Comparison of ENCODE assay signal across 10 cellular contexts in the genomic region with DNA sequence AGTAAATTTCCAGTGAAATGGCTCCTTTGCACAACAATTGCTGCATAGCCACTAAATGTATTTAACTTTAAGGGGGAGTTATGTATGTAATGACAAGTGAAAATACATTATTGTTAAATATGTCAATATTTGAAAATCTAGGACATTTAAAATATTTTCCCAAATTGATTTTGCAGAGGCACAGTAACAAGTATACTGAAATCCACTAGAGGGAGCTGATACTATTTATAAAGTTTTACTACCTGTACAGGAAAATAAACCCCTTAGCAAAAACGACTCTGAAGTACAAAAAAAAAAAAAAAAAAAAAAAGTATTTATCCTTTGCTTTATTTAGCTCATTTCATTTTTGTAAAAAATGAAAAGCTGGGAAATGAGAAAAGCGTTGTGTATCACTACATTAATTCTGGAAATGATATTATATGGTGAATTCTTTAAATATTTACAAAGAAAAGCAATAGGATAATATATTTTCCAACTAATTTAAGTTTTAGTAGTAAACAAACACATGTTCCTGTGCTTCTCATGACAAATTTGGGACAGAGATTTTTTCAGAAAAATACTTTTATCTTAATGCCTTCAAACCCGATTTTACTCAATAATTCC.
DNase-seq lines count a peak whose midpoint lies in the region; ATAC-seq and TF ChIP-seq lines count a peak whose summit lies in the region.
"Had no signal": no experiment of that assay in that cellular context is flagged by ENCODE, and none has a peak within 500 bp of the region (broad histone marks: within the 10 kb centered on the region; RNA-seq: fewer than 3 reads in every experiment).

No MANE protein-coding gene starts in this region.

- H3K27ac Mint-ChIP-seq in activated CD4-positive, alpha-beta memory T cell treated with anti-CD3 and anti-CD28 coated beads for 36 hours = no peak overlapping the region

- peaks cover 15% of the 10 kb centered on the region for H3K36me3 ChIP-seq in OCI-LY1 (ENCODE audit: insufficient read depth, low read length)

- H4K20me1 ChIP-seq in OCI-LY1 (ENCODE audit: insufficient read depth, low read length) = no peaks in the 10 kb centered on the region

- no peak overlapping the region for H2AFZ ChIP-seq in OCI-LY1 (ENCODE audit: low read length)
- H2AFZ ChIP-seq: parathyroid adenoma had no signal

- H3K9me2 ChIP-seq in OCI-LY1 (ENCODE audit: low read depth, low read length) = no peaks in the 10 kb centered on the region

- DNase-seq in AG09319 (ENCODE audit: extremely low read depth, low read depth) = no peak
- peak; percentile 1 for DNase-seq in globus pallidus (ENCODE audit: low spot score)
- no peak for DNase-seq in NCI-H2029 (lab: John Stamatoyannopoulos, UW)
- DNase-seq in effector CD4-positive, alpha-beta T cell = no peak
- DNase-seq in activated CD4-positive, alpha-beta memory T cell treated with anti-CD3 and anti-CD28 coated beads for 36 hours = no peak
- DNase-seq in stimulated activated naive CD4-positive, alpha-beta T cell treated with Interleukin-2 at 50 U/mL for 16 hours (lab: John Stamatoyannopoulos, UW) = no peak
- DNase-seq: NCI-H2029 treated with DMSO at 0.1 percent for 48 hours had no signal

- no peaks in the 10 kb centered on the region for H3K79me2 ChIP-seq in OCI-LY1 (ENCODE audit: insufficient read depth, low read length)
- H3K79me2 ChIP-seq: parathyroid adenoma had no signal

- no peaks in the 10 kb centered on the region for H3F3A ChIP-seq in OCI-LY1 (ENCODE audit: insufficient read depth, low read length)

- no peaks in the 10 kb centered on the region for H3K4me1 Mint-ChIP-seq in activated CD4-positive, alpha-beta memory T cell treated with anti-CD3 and anti-CD28 coated beads for 36 hours (ENCODE audit: low read depth)

- CTCF ChIA-PET in activated CD4-positive, alpha-beta memory T cell treated with anti-CD3 and anti-CD28 coated beads for 36 hours (lab: Charles Lee) = interaction anchor here (0.8 kb wide), 1 partner anchor 600 kb away, joined by 5 read pairs; no protein-coding TSS in a partner anchor

- no peaks in the 10 kb centered on the region for H3K27me3 ChIP-seq in OCI-LY1 (ENCODE audit: insufficient read depth, low read length)

- intact Hi-C loops in activated CD4-positive, alpha-beta memory T cell treated with anti-CD3 and anti-CD28 coated beads for 36 hours (cut with micrococcal nuclease) = loop anchor here (2.0 kb wide), 1 partner anchor 75 kb away; no protein-coding TSS in a partner anchor

- no peaks in the 10 kb centered on the region for H3K9me3 Mint-ChIP-seq in activated CD4-positive, alpha-beta memory T cell treated with anti-CD3 and anti-CD28 coated beads for 36 hours

- ATAC-seq in GM18870 (IDR thresholded peaks at IDR 0.05; ENCODE audit: unreplicated experiment) = peak; percentile 66

- H3K9ac ChIP-seq in OCI-LY1 (ENCODE audit: low read length) = no peak overlapping the region
- H3K9ac ChIP-seq: parathyroid adenoma had no signal

- H3K9me3 ChIP-seq in OCI-LY1 (ENCODE audit: low read length) = no peaks in the 10 kb centered on the region

- POLR2A ChIA-PET in activated CD4-positive, alpha-beta memory T cell treated with anti-CD3 and anti-CD28 coated beads for 36 hours (lab: Charles Lee) = no interaction called here

- no peak overlapping the region for H3K4me2 ChIP-seq in OCI-LY1 (ENCODE audit: low read length)

- TF ChIP-seq CTCF in AG09319 (IDR thresholded peaks at IDR 0.05; ENCODE audit: low read depth, low read length) (peak; percentile 7), OCI-LY1 (IDR thresholded peaks at IDR 0.05; ENCODE audit: low read length) (peak; percentile 19; the same call in 1 of the 2 replicates)

- no peak overlapping the region for H3K4me3 Mint-ChIP-seq in activated CD4-positive, alpha-beta memory T cell treated with anti-CD3 and anti-CD28 coated beads for 36 hours

- H3K36me3 Mint-ChIP-seq in activated CD4-positive, alpha-beta memory T cell treated with anti-CD3 and anti-CD28 coated beads for 36 hours = no peaks in the 10 kb centered on the region

- H3K4me3 ChIP-seq in OCI-LY1 (ENCODE audit: low read depth, low read length, poor library complexity, severe bottlenecking) = no peak overlapping the region

- no peak overlapping the region for H3K27ac ChIP-seq in OCI-LY1 (ENCODE audit: low read depth, low read length, poor library complexity, severe bottlenecking)
- H3K27ac ChIP-seq: parathyroid adenoma had no signal

- no peaks in the 10 kb centered on the region for H3K4me1 ChIP-seq in OCI-LY1 (ENCODE audit: insufficient read depth, low read length, severe bottlenecking)
- H3K4me1 ChIP-seq: parathyroid adenoma had no signal

- H3K27me3 Mint-ChIP-seq in activated CD4-positive, alpha-beta memory T cell treated with anti-CD3 and anti-CD28 coated beads for 36 hours = peaks cover 2% of the 10 kb centered on the region
